ENCODE assay signal across 8 cellular contexts in genomic region chr9:34628656-34629491, GRCh38. TPM values are rescaled to one million over a fixed set of nuclear protein-coding genes. Genes with fewer than 3 reads are reported as not detected.
A peak's percentile ranks its signal among the peaks of the same experiment; 100 is the strongest.
DNase-seq lines count a peak whose midpoint lies in the region; ATAC-seq and TF ChIP-seq lines count a peak whose summit lies in the region.

ARID3C (minus strand) TSS chr9:34629066; CDS start chr9:34628014, 1,052 bp downstream.

- no peaks in the 10 kb centered on the region for H3K79me2 ChIP-seq in SK-N-SH (ENCODE audit: insufficient read depth)

- H3K27me3 ChIP-seq in SK-N-SH (ENCODE audit: insufficient read depth) = peaks cover 21% of the 10 kb centered on the region; the same call in 1 of the 2 replicates

- TF ChIP-seq CTCF in SK-N-SH (IDR thresholded peaks at IDR 0.05) (no peak), MCF 10A (IDR thresholded peaks at IDR 0.05; ENCODE audit: unreplicated experiment) (no peak)

- no peaks in the 10 kb centered on the region for H3F3A ChIP-seq in SK-N-SH (replicated peaks; ENCODE audit: insufficient read depth)

- no TSS peak for BruUV-seq in MCF 10A (replicated peaks; lab: Mats Ljungman, UMichigan)

- H3K36me3 Mint-ChIP-seq in MCF 10A (ENCODE audit: insufficient read depth, unreplicated experiment) = no peaks in the 10 kb centered on the region

- H2AFZ ChIP-seq in SK-N-SH (ENCODE audit: low read depth) = 0 out of 2 replicates have a peak within 1 kb of the TSS, but pooled peaks have one; percentile 46

- no peak within 1 kb of the TSS for H3K27ac ChIP-seq in SK-N-SH (ENCODE audit: low read depth in 2 of 2, low read length in 1 of 2)

- no peak for TF ChIP-seq EP300 in SK-N-SH (IDR thresholded peaks at IDR 0.05; ENCODE audit: borderline replicate concordance in 1 of 2, low read depth in 1 of 2, low read length in 1 of 2)

- H3K9me2 ChIP-seq in SK-N-SH = no peaks in the 10 kb centered on the region

- WGBS in SK-N-SH (ENCODE audit: low lambda C conversion rate) = 14% methylated on average over 27 of the region's 69 CpGs

- peaks cover 0 to 8% of the 10 kb centered on the region in 2 experiments; a peak in 1 of 4 replicates for H3K4me1 ChIP-seq in SK-N-SH (ENCODE audit: control insufficient read depth in 1 of 2, insufficient read depth in 2 of 2, low read depth in 1 of 2, low read length in 1 of 2)

- H3K4me3 Mint-ChIP-seq in MCF 10A (ENCODE audit: unreplicated experiment) = peak within 1 kb of the TSS; percentile 66

- H4K20me1 ChIP-seq in SK-N-SH (ENCODE audit: insufficient read depth) = no peaks in the 10 kb centered on the region

- TF ChIP-seq RAD21 in SK-N-SH (IDR thresholded peaks at IDR 0.05; ENCODE audit: low read length) = no peak

- no peaks in the 10 kb centered on the region for H3K9me3 Mint-ChIP-seq in MCF 10A (ENCODE audit: unreplicated experiment)

- CTCF ChIA-PET in SK-N-SH (lab: Yijun Ruan, JAX) = interaction anchor here (0.6 to 12.3 kb wide), 9 partner anchors 14 to 81 kb away, joined by 3 to 256 read pairs (median 5); partner anchors contain the start of genes GALT and RPP25L
- CTCF ChIA-PET in MCF 10A (lab: Yijun Ruan, JAX) = interaction anchor here (0.8 to 1.5 kb wide), 3 partner anchors 74 to 271 kb away, joined by 3 to 4 read pairs (median 3); no protein-coding TSS in a partner anchor

- peaks cover 56% of the 10 kb centered on the region for H3K27me3 Mint-ChIP-seq in MCF 10A (ENCODE audit: insufficient read depth, unreplicated experiment)

- H3K9me3 ChIP-seq in SK-N-SH = no peaks in the 10 kb centered on the region

- peak within 1 kb of the TSS; percentile 44 to 52 for H3K4me3 ChIP-seq in SK-N-SH (ENCODE audit: low read depth in 2 of 2, low read length in 1 of 2)

- H3K27ac Mint-ChIP-seq in MCF 10A (ENCODE audit: low read depth, unreplicated experiment) = peak within 1 kb of the TSS; percentile 2

- peaks cover 22% of the 10 kb centered on the region for H3K4me1 Mint-ChIP-seq in MCF 10A (ENCODE audit: insufficient read depth, unreplicated experiment)

- POLR2A ChIA-PET in SK-N-SH (lab: Yijun Ruan, JAX) = interaction anchor here (0.5 to 1.2 kb wide), 2 partner anchors 9 to 190 kb away, joined by 3 read pairs; no protein-coding TSS in a partner anchor
- POLR2A ChIA-PET in MCF 10A (lab: Yijun Ruan, JAX) = interaction anchor here (3.9 kb wide), 1 partner anchor 8 kb away, joined by 19 read pairs; the partner anchor contains the start of gene DCTN3

- H3K9ac ChIP-seq in SK-N-SH = no peak within 1 kb of the TSS

- ATAC-seq in HG02840 (IDR thresholded peaks at IDR 0.05; ENCODE audit: low FRiP score, unreplicated experiment) = no peak

- no peaks in the 10 kb centered on the region for H3K36me3 ChIP-seq in SK-N-SH (replicated peaks in 1 of 2; ENCODE audit: control insufficient read depth in 1 of 2, insufficient read depth in 2 of 2, low read length in 1 of 2)

- peak within 1 kb of the TSS; percentile 78 for H3K4me2 ChIP-seq in SK-N-SH

- DNase-seq in NCI-H345 (lab: John Stamatoyannopoulos, UW) = peak; percentile 40
- no peak for DNase-seq in NCI-H345 treated with DMSO at 0.1 percent for 48 hours (lab: John Stamatoyannopoulos, UW; ENCODE audit: unreplicated experiment)
- DNase-seq in SK-N-SH = peak; percentile 84
- DNase-seq in MCF 10A (ENCODE audit: unreplicated experiment) = no peak
- peak; percentile 30 for DNase-seq in kidney tubule cell (ENCODE audit: low spot score)
- DNase-seq in stimulated activated naive CD4-positive, alpha-beta T cell (lab: John Stamatoyannopoulos, UW) = peak in 4 of 6 experiments; percentile 21 to 37 (median 28)
- DNase-seq in midbrain (lab: John Stamatoyannopoulos, UW) = no peak

- intact Hi-C loops in MCF 10A (cut with micrococcal nuclease) = no loop called here

TF ChIP-seq in SK-N-SH, 30 proteins besides CTCF, POLR2A, EP300 and RAD21:
- TF ChIP-seq GATA2 (CRISPR knock-in tag; IDR thresholded peaks at IDR 0.05) (no peak), RXRA (IDR thresholded peaks at IDR 0.05; ENCODE audit: borderline replicate concordance, low read depth) (no peak), FOSL2 (IDR thresholded peaks at IDR 0.05; ENCODE audit: borderline replicate concordance, low read depth) (no peak), REST (IDR thresholded peaks at IDR 0.05; ENCODE audit: low read depth, low read length) (no peak), MEF2A (IDR thresholded peaks at IDR 0.05; ENCODE audit: borderline replicate concordance, low read depth) (no peak), SMC3 (IDR thresholded peaks at IDR 0.05; ENCODE audit: low read depth, low read length) (no peak)
- TF ChIP-seq, protein P1, sequence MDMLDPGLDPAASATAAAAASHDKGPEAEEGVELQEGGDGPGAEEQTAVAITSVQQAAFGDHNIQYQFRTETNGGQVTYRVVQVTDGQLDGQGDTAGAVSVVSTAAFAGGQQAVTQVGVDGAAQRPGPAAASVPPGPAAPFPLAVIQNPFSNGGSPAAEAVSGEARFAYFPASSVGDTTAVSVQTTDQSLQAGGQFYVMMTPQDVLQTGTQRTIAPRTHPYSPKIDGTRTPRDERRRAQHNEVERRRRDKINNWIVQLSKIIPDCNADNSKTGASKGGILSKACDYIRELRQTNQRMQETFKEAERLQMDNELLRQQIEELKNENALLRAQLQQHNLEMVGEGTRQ (IDR thresholded peaks at IDR 0.05; ENCODE audit: borderline replicate concordance, low read depth, low read length) = no peak

RNA-seq across cellular contexts. Expression of gene ARID3C, which starts in this region (rescaled TPM):
- 0.08 and 0.11 TPM in 2 replicates for polyA plus RNA-seq in SK-N-SH (2012; rRNA removed)
- polyA plus RNA-seq in SK-N-SH (2012; cell fraction: cytosol; rRNA removed) = 0.09 and 0.13 TPM in 2 replicates
- polyA plus RNA-seq in SK-N-SH (2012; cell fraction: nucleus; rRNA removed) = 0.29 and 0.38 TPM in 2 replicates
- not detected in 2 replicates for total RNA-seq in MCF 10A (2022)

Comparison
In these comparisons a context has a peak if more than half of its experiments do, and no peak if none do; other contexts are left out.
1. DNase-seq: peak in NCI-H345 (single experiment), kidney tubule cell (single experiment) and stimulated activated naive CD4-positive, alpha-beta T cell (4 of 6); none in NCI-H345 treated with DMSO at 0.1 percent for 48 hours (single experiment), MCF 10A (single experiment) and midbrain (single experiment).
2. Peak in DNase-seq, H3K4me3 ChIP-seq and H3K4me2 ChIP-seq in SK-N-SH; RNA of the gene not detected or under 1 TPM.